In genomic region chr3:29233126-29233525, GRCh38 we compare ENCODE assay signal across 9 cellular contexts. TPM values are rescaled to one million over a fixed set of nuclear protein-coding genes. Genes with fewer than 3 reads are reported as not detected.
DNase-seq lines count a peak whose midpoint lies in the region; TF ChIP-seq lines count a peak whose summit lies in the region.
"Not testable (repeated sequence)": the region's sequence is repeated elsewhere in the genome, so short reads cannot be mapped to it uniquely, and the experiment has no call there.
"Had no signal": no experiment of that assay in that cellular context is flagged by ENCODE, and none has a peak within 500 bp of the region (broad histone marks: within the 10 kb centered on the region; RNA-seq: fewer than 3 reads in every experiment).

No MANE protein-coding gene starts in this region.

- peaks cover 12% of the 10 kb centered on the region; the same call in 1 of the 2 replicates for H3K36me3 Mint-ChIP-seq in HFFc6 (ENCODE audit: low read depth)

- H3K4me1 ChIP-seq in SK-N-SH (ENCODE audit: control insufficient read depth in 1 of 2, insufficient read depth in 2 of 2, low read depth in 1 of 2, low read length in 1 of 2) = not testable (repeated sequence)

- CTCF ChIA-PET in SK-N-SH (lab: Yijun Ruan, JAX) = not testable (repeated sequence)

- H3K4me2 ChIP-seq in SK-N-SH = not testable (repeated sequence)

- 0% methylated on average over 1 of the region's 1 CpG for WGBS in SK-N-SH (ENCODE audit: low lambda C conversion rate)

- H3K9ac ChIP-seq in SK-N-SH = not testable (repeated sequence)

- H3K27ac Mint-ChIP-seq in HFFc6 = not testable (repeated sequence)

- H3K36me3 ChIP-seq in SK-N-SH (replicated peaks in 1 of 2; ENCODE audit: control insufficient read depth in 1 of 2, insufficient read depth in 2 of 2, low read length in 1 of 2) = not testable (repeated sequence)

- not testable (repeated sequence) for H3K9me3 ChIP-seq in SK-N-SH

- H3K4me3 Mint-ChIP-seq in HFFc6 = peak overlapping the region; percentile 15; the same call in 1 of the 2 replicates

- peak; percentile 38 for DNase-seq in A172 (ENCODE audit: low spot score)
- DNase-seq in Caki2 (ENCODE audit: low read depth) = peak; percentile 4
- peak; percentile 70 for DNase-seq in HFFc6
- not testable (repeated sequence) for DNase-seq in SK-N-SH
- peak; percentile 47 to 65 for DNase-seq in cardiac fibroblast (ENCODE audit: low read depth in 2 of 2)
- peak; percentile 74 for DNase-seq in fibroblast of the aortic adventitia (ENCODE audit: low read depth)
- peak; percentile 47 for DNase-seq in kidney glomerular epithelial cell (lab: John Stamatoyannopoulos, UW)
- DNase-seq in retinal pigment epithelial cell (ENCODE audit: low read depth) = peak; percentile 46

- H3K27me3 ChIP-seq in SK-N-SH (ENCODE audit: insufficient read depth) = not testable (repeated sequence)

- not testable (repeated sequence) for H3K27ac ChIP-seq in SK-N-SH (ENCODE audit: low read depth in 2 of 2, low read length in 1 of 2)

- not testable (repeated sequence) for H3F3A ChIP-seq in SK-N-SH (replicated peaks; ENCODE audit: insufficient read depth)

- not testable (repeated sequence) for TF ChIP-seq EP300 in SK-N-SH (IDR thresholded peaks at IDR 0.05; ENCODE audit: borderline replicate concordance in 1 of 2, low read depth in 1 of 2, low read length in 1 of 2)

- not testable (repeated sequence) for H3K79me2 ChIP-seq in SK-N-SH (ENCODE audit: insufficient read depth)

- H3K9me3 Mint-ChIP-seq in HFFc6 = not testable (repeated sequence)

- peaks cover 34% of the 10 kb centered on the region for H3K4me1 Mint-ChIP-seq in HFFc6 (ENCODE audit: low read depth)

- in situ Hi-C loops in Caki2 (cut with HindIII; ENCODE audit: low pct_unique_long_range_greater_than_20kb, low sequenced_read_pairs) = not testable (repeated sequence)

- H3K27me3 Mint-ChIP-seq in HFFc6 (ENCODE audit: insufficient read depth) = not testable (repeated sequence)

- not testable (repeated sequence) for TF ChIP-seq RAD21 in SK-N-SH (IDR thresholded peaks at IDR 0.05; ENCODE audit: low read length)

- H4K20me1 ChIP-seq in SK-N-SH (ENCODE audit: insufficient read depth) = not testable (repeated sequence)

- peak overlapping the region; percentile 17; the same call in 1 of the 2 replicates for H2AFZ ChIP-seq in SK-N-SH (ENCODE audit: low read depth)

- not testable (repeated sequence) for H3K4me3 ChIP-seq in SK-N-SH (ENCODE audit: low read depth in 2 of 2, low read length in 1 of 2); cardiac fibroblast (replicated peaks in 1 of 2; ENCODE audit: low read depth in 2 of 2, low read length in 2 of 2); fibroblast of the aortic adventitia (ENCODE audit: low read depth, low read length); retinal pigment epithelial cell (ENCODE audit: low read length)

- H3K9me2 ChIP-seq in SK-N-SH = not testable (repeated sequence)

- POLR2A ChIA-PET in SK-N-SH (lab: Yijun Ruan, JAX) = not testable (repeated sequence)

- not testable (repeated sequence) for TF ChIP-seq CTCF in HFFc6 (IDR thresholded peaks at IDR 0.05); SK-N-SH (IDR thresholded peaks at IDR 0.05); cardiac fibroblast (IDR thresholded peaks at IDR 0.05; ENCODE audit: low read depth, low read length); fibroblast of the aortic adventitia (IDR thresholded peaks at IDR 0.05; ENCODE audit: insufficient read depth, low read length); retinal pigment epithelial cell (conservative IDR thresholded peaks at IDR 0.05; ENCODE audit: low read depth, low read length)

TF ChIP-seq in SK-N-SH, 30 proteins besides CTCF, POLR2A, EP300 and RAD21:
- TF ChIP-seq TCF12 (IDR thresholded peaks at IDR 0.05) = 0 out of 2 replicates have a peak, but pooled peaks have one; percentile 11
- peak; percentile 44; the same call in 1 of the 2 replicates for TF ChIP-seq TEAD4 (IDR thresholded peaks at IDR 0.05; ENCODE audit: borderline replicate concordance, insufficient read depth)

RNA-seq across cellular contexts. Expression of gene RBMS3, which starts 47.7 kb away (rescaled TPM):
- total RNA-seq in A172 (2014; rRNA removed; shearing (Covaris generic)) = 12.3 and 14.9 TPM in 2 replicates
- 8.9 and 15.0 TPM in 2 replicates for total RNA-seq in Caki2 (2014; rRNA removed; shearing (Covaris generic); ENCODE audit: low replicate concordance)
- total RNA-seq in HFFc6 (2021; fragmentation: NEBNext Ultra II Directional; extraction: Animal tissue kit (Norgen Biotek cat#: 25700)) = 10 to 100 TPM; 22.8 to 46.9 (median 39.4) TPM
- polyA plus RNA-seq in SK-N-SH (2012; rRNA removed) = 8.2 and 9.9 TPM in 2 replicates
- polyA plus RNA-seq in SK-N-SH (2012; cell fraction: cytosol; rRNA removed) = 6.5 and 8.0 TPM in 2 replicates
- polyA plus RNA-seq in SK-N-SH (2012; cell fraction: nucleus; rRNA removed) = 15.1 and 25.1 TPM in 2 replicates
- 68.4 and 84.1 TPM in 2 replicates for total RNA-seq in fibroblast of the aortic adventitia (ENCODE audit: low replicate concordance)
- total RNA-seq: HepG2 had no signal
- polyA plus RNA-seq: HepG2 had no signal
